ENCODE assay signal across 21 cellular contexts in the genomic region with DNA sequence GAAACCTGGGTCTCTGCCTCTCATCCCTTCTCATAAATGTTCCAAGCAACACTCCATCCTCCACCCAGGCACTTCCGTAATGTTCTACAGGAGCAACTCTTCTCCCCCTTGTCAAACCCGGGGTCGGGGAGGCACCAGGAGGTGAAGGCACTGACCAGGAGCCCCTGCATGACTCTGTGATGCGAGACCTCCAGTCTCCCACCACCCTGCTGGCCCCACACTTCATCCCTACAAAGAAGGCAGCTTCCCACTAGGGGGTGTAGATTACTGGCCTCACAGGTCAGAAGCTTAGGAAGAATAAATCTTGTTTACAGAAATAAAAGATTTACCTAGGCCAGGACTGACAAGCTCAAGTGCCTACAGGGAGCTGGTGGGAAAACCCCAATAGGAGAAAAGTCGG.
"Had no signal": no experiment of that assay in that cellular context is flagged by ENCODE, and none has a peak within 500 bp of the region (broad histone marks: within the 10 kb centered on the region; RNA-seq: fewer than 3 reads in every experiment).

No MANE protein-coding gene starts in this region.

- H3K4me2 ChIP-seq: hepatocyte had no signal

- ATAC-seq: foreskin keratinocyte; gastroesophageal sphincter; heart left ventricle; left cardiac atrium; left lung; naive thymus-derived CD8-positive, alpha-beta T cell; psoas muscle; right cardiac atrium had no signal

- H3K27me3 ChIP-seq: esophagus muscularis mucosa, heart left ventricle, hepatocyte, left lung, ovary, thyroid gland, vagina had no signal

- H3K4me1 ChIP-seq: left lung, psoas muscle had no signal

- H2AFZ ChIP-seq: hepatocyte had no signal

- H3K4me3 ChIP-seq: esophagus muscularis mucosa, gastroesophageal sphincter, heart left ventricle, hepatocyte, left lung, ovary, psoas muscle, skin epidermis, stomach, thyroid gland, vagina had no signal

- H3K9me3 ChIP-seq: esophagus muscularis mucosa, gastroesophageal sphincter, heart left ventricle, left lung, ovary, psoas muscle, stomach, thyroid gland, vagina had no signal

- H3K79me2 ChIP-seq: hepatocyte had no signal

- DNase-seq: effector CD8-positive, alpha-beta T cell; heart left ventricle; left cardiac atrium; left lung; naive thymus-derived CD8-positive, alpha-beta T cell; occipital lobe; ovary; psoas muscle; right cardiac atrium; stimulated activated CD4-positive, alpha-beta T cell treated with anti-CD3 and anti-CD28 coated beads, Interleukin-15, amount 100 ng/mL, for 24 hours; stimulated activated CD4-positive, alpha-beta T cell treated with anti-CD3 and anti-CD28 coated beads, Interleukin-2, amount 100 ng/mL, for 48 hours; stimulated activated naive CD4-positive, alpha-beta T cell treated with Interleukin-2 at 50 U/mL for 16 hours; stomach; thyroid gland; trophoblast cell had no signal

- H3K27ac ChIP-seq: esophagus muscularis mucosa, foreskin keratinocyte, gastroesophageal sphincter, heart left ventricle, hepatocyte, left lung, ovary, psoas muscle, skin epidermis, stomach, thyroid gland, vagina had no signal

- H3K36me3 ChIP-seq: left lung, ovary, stomach, thyroid gland, vagina had no signal
